Comparison of ENCODE assay signal across 8 cellular contexts in genomic region chr20:63895202-63895885, GRCh38. TPM values are rescaled to one million over a fixed set of nuclear protein-coding genes. Genes with fewer than 3 reads are reported as not detected.
A peak's percentile ranks its signal among the peaks of the same experiment; 100 is the strongest.
DNase-seq lines count a peak whose midpoint lies in the region; ATAC-seq, FAIRE-seq and TF ChIP-seq lines count a peak whose summit lies in the region.

No MANE protein-coding gene starts in this region.

- H3K14ac ChIP-seq in mesenchymal stem cell (ENCODE audit: low read length in 2 of 2) = no peak overlapping the region

- H2AFZ ChIP-seq in astrocyte (ENCODE audit: low read depth, low read length) = no peak overlapping the region
- H2AFZ ChIP-seq in mesenchymal stem cell (ENCODE audit: low read depth, low read length) = no peak overlapping the region

- H3K36me3 Mint-ChIP-seq in astrocyte (ENCODE audit: low read depth, unreplicated experiment) = peaks cover 2% of the 10 kb centered on the region

- peaks cover 5% of the 10 kb centered on the region for H3K79me1 ChIP-seq in mesenchymal stem cell (replicated peaks; ENCODE audit: low read length, poor library complexity, severe bottlenecking)

- H3K4me3 Mint-ChIP-seq in astrocyte (ENCODE audit: unreplicated experiment) = peak overlapping the region; percentile 94

- H3K27me3 ChIP-seq in astrocyte (ENCODE audit: insufficient read depth, low read length) (no peaks in the 10 kb centered on the region), mesenchymal stem cell (ENCODE audit: control insufficient read depth in 1 of 2, insufficient read depth in 1 of 2, low read length in 2 of 2) (no peaks in the 10 kb centered on the region)

- FAIRE-seq in astrocyte (lab: Jason Lieb, UNC) = no peak

- no peak overlapping the region for H2BK12ac ChIP-seq in mesenchymal stem cell (ENCODE audit: low read length in 2 of 2)

- peaks cover 49% of the 10 kb centered on the region for H3K79me2 ChIP-seq in astrocyte (ENCODE audit: insufficient read depth, low read length)

- no peaks in the 10 kb centered on the region for H3K9me3 ChIP-seq in astrocyte (ENCODE audit: insufficient read depth, low read depth, low read length)
- H3K9me3 ChIP-seq in mesenchymal stem cell (ENCODE audit: control insufficient read depth, low read length) = no peaks in the 10 kb centered on the region

- H3K4me3 ChIP-seq in astrocyte (ENCODE audit: insufficient read depth, low read depth, low read length) (peak overlapping the region; percentile 83), mesenchymal stem cell (ENCODE audit: insufficient read depth in 1 of 2, low read depth in 1 of 2, low read length in 2 of 2) (peak overlapping the region; percentile 64 to 85)

- H3K4me1 Mint-ChIP-seq in astrocyte (ENCODE audit: low read depth, unreplicated experiment) = peaks cover 14% of the 10 kb centered on the region

- H3K36me3 ChIP-seq in astrocyte (ENCODE audit: insufficient read depth, low read length) (peaks cover 11% of the 10 kb centered on the region), mesenchymal stem cell (ENCODE audit: control insufficient read depth in 1 of 2, insufficient read depth in 2 of 2, low read depth in 1 of 2, low read length in 2 of 2) (peaks cover 29 to 38% of the 10 kb centered on the region in 2 experiments)

- no peak overlapping the region for H4K8ac ChIP-seq in mesenchymal stem cell (ENCODE audit: low read length)

- H3K4ac ChIP-seq in mesenchymal stem cell (ENCODE audit: low read depth in 1 of 2, low read length in 2 of 2) = no peak overlapping the region

- no peak overlapping the region for H2BK5ac ChIP-seq in mesenchymal stem cell (ENCODE audit: low read depth, low read length, poor library complexity, severe bottlenecking)

- no peak for DNase-seq in astrocyte (ENCODE audit: low read depth)
- no peak for DNase-seq in mesenchymal stem cell
- DNase-seq in CD1c-positive myeloid dendritic cell (ENCODE audit: extremely low spot score) = no peak
- no peak for DNase-seq in NCI-H1436 treated with DMSO at 0.1 percent for 48 hours (lab: John Stamatoyannopoulos, UW)
- no peak for DNase-seq in NOMO-1 treated with DMSO at 0.1 percent for 48 hours (lab: John Stamatoyannopoulos, UW; ENCODE audit: unreplicated experiment)

- H3K4me1 ChIP-seq in astrocyte (ENCODE audit: insufficient read depth, low read length) (peaks cover 10% of the 10 kb centered on the region), mesenchymal stem cell (ENCODE audit: control insufficient read depth, insufficient read depth, low read depth, low read length) (peaks cover 24% of the 10 kb centered on the region)

- peak; percentile 19 for ATAC-seq in GM19324 (IDR thresholded peaks at IDR 0.05; ENCODE audit: low FRiP score, unreplicated experiment)
- peak; percentile 15 for ATAC-seq in HG03064 (IDR thresholded peaks at IDR 0.05; ENCODE audit: low read depth, unreplicated experiment)
- ATAC-seq in HG03469 (IDR thresholded peaks at IDR 0.05; ENCODE audit: unreplicated experiment) = no peak

- H4K91ac ChIP-seq in mesenchymal stem cell (ENCODE audit: low read length) = no peak overlapping the region

- no peak overlapping the region for H3K23ac ChIP-seq in mesenchymal stem cell (ENCODE audit: low read length in 2 of 2)

- H2AK5ac ChIP-seq in mesenchymal stem cell (ENCODE audit: low read length, severe bottlenecking) = no peak overlapping the region

- H3K4me2 ChIP-seq in astrocyte (ENCODE audit: low read length) = peak overlapping the region; percentile 86
- peak overlapping the region; percentile 93 for H3K4me2 ChIP-seq in mesenchymal stem cell (ENCODE audit: low read length, poor library complexity, severe bottlenecking)

- H3K9ac ChIP-seq in astrocyte (ENCODE audit: low read length) (peak overlapping the region; percentile 91), mesenchymal stem cell (ENCODE audit: low read length) (peak overlapping the region; percentile 96)

- 4% methylated on average over 18 of the region's 85 CpGs for WGBS in mesenchymal stem cell

- H3K27ac ChIP-seq in astrocyte (ENCODE audit: low read depth, low read length) (peak overlapping the region; percentile 67), mesenchymal stem cell (ENCODE audit: low read length, poor library complexity, severe bottlenecking) (peak overlapping the region; percentile 63)

- H3K9me3 Mint-ChIP-seq in astrocyte (ENCODE audit: unreplicated experiment) = no peaks in the 10 kb centered on the region

- H4K20me1 ChIP-seq in astrocyte (ENCODE audit: insufficient read depth, low read length) = peaks cover 63% of the 10 kb centered on the region

- H3K18ac ChIP-seq in mesenchymal stem cell (ENCODE audit: low read depth in 1 of 2, low read length in 2 of 2) = no peak overlapping the region

- H3K27ac Mint-ChIP-seq in astrocyte (ENCODE audit: unreplicated experiment) = peak overlapping the region; percentile 94

- H3K27me3 Mint-ChIP-seq in astrocyte (ENCODE audit: low read depth, unreplicated experiment) = no peaks in the 10 kb centered on the region

- H2BK120ac ChIP-seq in mesenchymal stem cell (ENCODE audit: low read depth, low read length) = peak overlapping the region; percentile 68

- TF ChIP-seq CTCF in astrocyte (IDR thresholded peaks at IDR 0.05; ENCODE audit: insufficient read depth, low read depth, low read length) = no peak

- no peak overlapping the region for H2BK15ac ChIP-seq in mesenchymal stem cell (ENCODE audit: low read depth, poor library complexity, severe bottlenecking)

RNA-seq across cellular contexts. Expression of gene DNAJC5, which starts 0.4 kb away (rescaled TPM):
- 64.6 and 65.6 TPM in 2 replicates for total RNA-seq in astrocyte
- polyA plus RNA-seq in mesenchymal stem cell (2013, experiment 1 of 2) = 25.4 TPM
- polyA plus RNA-seq in mesenchymal stem cell (2013, experiment 2 of 2) = 25.9 TPM

RNA-seq across cellular contexts. Expression of gene TPD52L2, which starts 30.3 kb away (rescaled TPM):
- 145 TPM in 2 replicates for total RNA-seq in astrocyte
- polyA plus RNA-seq in mesenchymal stem cell (2013, experiment 1 of 2) = 124 TPM
- 125 TPM for polyA plus RNA-seq in mesenchymal stem cell (2013, experiment 2 of 2)

RNA-seq across cellular contexts. Expression of gene ABHD16B, which starts 34.0 kb away (rescaled TPM):
- not detected in 2 replicates for total RNA-seq in astrocyte
- polyA plus RNA-seq in mesenchymal stem cell (2013, experiment 1 of 2) = not detected
- polyA plus RNA-seq in mesenchymal stem cell (2013, experiment 2 of 2) = not detected
